ENCODE assay signal across 18 cellular contexts in genomic region chr7:157239571-157240270, GRCh38.
DNase-seq lines count a peak whose midpoint lies in the region; ATAC-seq, FAIRE-seq and TF ChIP-seq lines count a peak whose summit lies in the region.
"Had no signal": no experiment of that assay in that cellular context is flagged by ENCODE, and none has a peak within 500 bp of the region (broad histone marks: within the 10 kb centered on the region; RNA-seq: fewer than 3 reads in every experiment).

No MANE protein-coding gene starts in this region.

- H3K9me1 ChIP-seq in K562 (ENCODE audit: control insufficient read depth, insufficient read depth, low read length), result no peaks in the 10 kb centered on the region

- WGBS in K562 (ENCODE audit: insufficient coverage, low coverage, missing lambda C conversion rate), result 88% methylated on average over 10 of the region's 10 CpGs

- no peaks in the 10 kb centered on the region for H3K27me3 ChIP-seq in K562 (ENCODE audit: control insufficient read depth in 2 of 2, insufficient read depth in 2 of 2, low read length in 2 of 2)
- H3K27me3 ChIP-seq: MG63 had no signal

- no peak overlapping the region for H3K27ac ChIP-seq in K562 (ENCODE audit: extremely low read depth, low read depth, low read length)
- H3K27ac ChIP-seq: GM23248, KMS-11, SK-N-MC had no signal

- BruUV-seq in K562 (replicated peaks; lab: Mats Ljungman, UMichigan), result no TSS peak

- no peak overlapping the region for H2AFZ ChIP-seq in K562 (ENCODE audit: low read depth, low read length)
- H2AFZ ChIP-seq: GM23248 had no signal

- H3K4me1 ChIP-seq in K562 (replicated peaks in 1 of 2; ENCODE audit: control insufficient read depth in 2 of 2, insufficient read depth in 2 of 2, low read length in 2 of 2), result no peaks in the 10 kb centered on the region

- H3K36me3 ChIP-seq in K562 (ENCODE audit: control insufficient read depth, insufficient read depth, low read length), result peaks cover 80% of the 10 kb centered on the region

- no peak for TF ChIP-seq RAD21 in K562 (CRISPR knock-in tag; conservative IDR thresholded peaks at IDR 0.05 in 1 of 2, IDR thresholded peaks at IDR 0.05 in 1 of 2)

- no peaks in the 10 kb centered on the region for H3K9me3 Mint-ChIP-seq in stimulated activated naive CD8-positive, alpha-beta T cell treated with anti-CD3 and anti-CD28 coated beads, Interleukin-15, Interleukin-2, amounts not matched to agents 100 ng/mL and 50 ng/mL, for 24 hours
- H3K9me3 Mint-ChIP-seq: CD4-positive, alpha-beta T cell had no signal

- peaks cover 60% of the 10 kb centered on the region for H3K36me3 Mint-ChIP-seq in stimulated activated naive CD8-positive, alpha-beta T cell treated with anti-CD3 and anti-CD28 coated beads, Interleukin-15, Interleukin-2, amounts not matched to agents 100 ng/mL and 50 ng/mL, for 24 hours (ENCODE audit: low read depth)

- H3K4me3 Mint-ChIP-seq in stimulated activated naive CD8-positive, alpha-beta T cell treated with anti-CD3 and anti-CD28 coated beads, Interleukin-15, Interleukin-2, amounts not matched to agents 100 ng/mL and 50 ng/mL, for 24 hours, result no peak overlapping the region
- H3K4me3 Mint-ChIP-seq: CD4-positive, alpha-beta T cell had no signal

- no peaks in the 10 kb centered on the region for H3K4me1 Mint-ChIP-seq in stimulated activated naive CD8-positive, alpha-beta T cell treated with anti-CD3 and anti-CD28 coated beads, Interleukin-15, Interleukin-2, amounts not matched to agents 100 ng/mL and 50 ng/mL, for 24 hours (ENCODE audit: low read depth)

- no peak overlapping the region for H3K9ac ChIP-seq in K562 (ENCODE audit: insufficient read depth in 1 of 2, low read depth in 2 of 2, low read length in 2 of 2)
- H3K9ac ChIP-seq: GM23248, KMS-11 had no signal

- in situ Hi-C loops in K562 (cut with MboI), result no loop called here

- TF ChIP-seq EP300 in K562 (IDR thresholded peaks at IDR 0.05; ENCODE audit: low read length), result no peak

- H3K4me3 ChIP-seq in NB4 (ENCODE audit: low read depth, low read length), result no peak overlapping the region
- no peak overlapping the region for H3K4me3 ChIP-seq in K562
- H3K4me3 ChIP-seq: GM23248, MG63, SK-N-MC had no signal

- intact Hi-C loops in K562 (cut with micrococcal nuclease), result loop anchor here (5.0 kb wide), 1 partner anchor 148 kb away; no protein-coding TSS in a partner anchor

- no peaks in the 10 kb centered on the region for H4K20me1 ChIP-seq in K562 (replicated peaks; ENCODE audit: control insufficient read depth, insufficient read depth, low read length)

- no peak for FAIRE-seq in K562 (lab: Jason Lieb, UNC)

- no peak for DNase-seq in stimulated activated naive CD8-positive, alpha-beta T cell treated with anti-CD3 and anti-CD28 coated beads, Interleukin-15, Interleukin-2, amounts not matched to agents 100 U/mL and 50 U/mL, for 24 hours
- no peak for DNase-seq in NB4 (ENCODE audit: low read depth)
- no peak for DNase-seq in K562 (ENCODE audit: extremely low read depth in 1 of 4, low spot score in 3 of 4)
- DNase-seq in activated CD4-positive, CD25-positive, alpha-beta regulatory T cell treated with anti-CD3 and anti-CD28 coated beads, Interleukin-2, amount 50 U/mL, for 72 hours, result no peak
- DNase-seq in NCI-H69 (lab: John Stamatoyannopoulos, UW), result no peak
- DNase-seq: AML-193; CD4-positive, alpha-beta T cell; EL; GM23248; MG63; NCI-H1105; NCI-H187 treated with DMSO at 0.1 percent for 48 hours; NCI-H2171 had no signal

- no peaks in the 10 kb centered on the region for H3K27me3 Mint-ChIP-seq in stimulated activated naive CD8-positive, alpha-beta T cell treated with anti-CD3 and anti-CD28 coated beads, Interleukin-15, Interleukin-2, amounts not matched to agents 100 ng/mL and 50 ng/mL, for 24 hours
- H3K27me3 Mint-ChIP-seq: CD4-positive, alpha-beta T cell had no signal

- CTCF ChIA-PET in K562 (lab: Yijun Ruan, JAX; ENCODE audit: low intra/inter-chr PET ratio), result no interaction called here

- peaks cover 3% of the 10 kb centered on the region; the same call in 2 of the 3 replicates for H3K79me2 ChIP-seq in K562 (ENCODE audit: control insufficient read depth, insufficient read depth, low read length)

- no peaks in the 10 kb centered on the region for H3K9me3 ChIP-seq in K562 (replicated peaks; ENCODE audit: control insufficient read depth, insufficient read depth, low read depth, low read length)
- H3K9me3 ChIP-seq: MG63 had no signal

- POLR2A ChIA-PET in K562 (lab: Yijun Ruan, JAX), result interaction anchor here (0.6 to 1.5 kb wide), 5 partner anchors 9 to 101 kb away, joined by 3 to 6 read pairs (median 5); no protein-coding TSS in a partner anchor

- ATAC-seq in stimulated activated naive CD8-positive, alpha-beta T cell treated with anti-CD3 and anti-CD28 coated beads, Interleukin-15, Interleukin-2, amounts not matched to agents 100 U/mL and 50 U/mL, for 24 hours, result no peak
- ATAC-seq in K562, result peak; percentile 53; the same call in 2 of the 3 replicates
- ATAC-seq in GM19324 (IDR thresholded peaks at IDR 0.05; ENCODE audit: low FRiP score, unreplicated experiment), result no peak
- ATAC-seq: Right ventricle myocardium inferior had no signal

- no peak overlapping the region for H3K4me2 ChIP-seq in K562 (ENCODE audit: insufficient read depth, low read length)
- H3K4me2 ChIP-seq: KMS-11 had no signal

- TF ChIP-seq POLR2A in NB4 (IDR thresholded peaks at IDR 0.05; ENCODE audit: extremely low read depth, insufficient read length) (no peak), K562 (conservative IDR thresholded peaks at IDR 0.05) (peak; percentile 61)

- TF ChIP-seq CTCF in NB4 (IDR thresholded peaks at IDR 0.05; ENCODE audit: low read depth, low read length) (peak; percentile 7), K562 (IDR thresholded peaks at IDR 0.05 in 2 of 3, conservative IDR thresholded peaks at IDR 0.05 in 1 of 3; ENCODE audit: insufficient read depth in 2 of 3, low read depth in 1 of 3, low read length in 3 of 3) (peak in 2 of 3 experiments; percentile 11 to 30; a peak in 2 of 6 replicates)

- H3K27ac Mint-ChIP-seq in stimulated activated naive CD8-positive, alpha-beta T cell treated with anti-CD3 and anti-CD28 coated beads, Interleukin-15, Interleukin-2, amounts not matched to agents 100 ng/mL and 50 ng/mL, for 24 hours, result peak overlapping the region; percentile 6

TF ChIP-seq in K562, 482 proteins besides CTCF, POLR2A, EP300 and RAD21:
- TF ChIP-seq POLR2G (IDR thresholded peaks at IDR 0.05; ENCODE audit: low read depth, low read length), result 0 out of 2 replicates have a peak, but pooled peaks have one; percentile 37
- peak; percentile 75 for TF ChIP-seq SUPT5H (IDR thresholded peaks at IDR 0.05)
- TF ChIP-seq CHD2 (IDR thresholded peaks at IDR 0.05; ENCODE audit: low read depth, low read length), result no peak
- TF ChIP-seq SP2 (IDR thresholded peaks at IDR 0.05; ENCODE audit: extremely low read depth, low read depth, low read length, poor library complexity, severe bottlenecking), result no peak
- peak; percentile 53 for TF ChIP-seq POLR2B (IDR thresholded peaks at IDR 0.05; ENCODE audit: low read depth, partially characterized antibody)
TF ChIP-seq in K562: peak in this region for 3.
